ENCODE assay signal across 8 cellular contexts in the genomic region with DNA sequence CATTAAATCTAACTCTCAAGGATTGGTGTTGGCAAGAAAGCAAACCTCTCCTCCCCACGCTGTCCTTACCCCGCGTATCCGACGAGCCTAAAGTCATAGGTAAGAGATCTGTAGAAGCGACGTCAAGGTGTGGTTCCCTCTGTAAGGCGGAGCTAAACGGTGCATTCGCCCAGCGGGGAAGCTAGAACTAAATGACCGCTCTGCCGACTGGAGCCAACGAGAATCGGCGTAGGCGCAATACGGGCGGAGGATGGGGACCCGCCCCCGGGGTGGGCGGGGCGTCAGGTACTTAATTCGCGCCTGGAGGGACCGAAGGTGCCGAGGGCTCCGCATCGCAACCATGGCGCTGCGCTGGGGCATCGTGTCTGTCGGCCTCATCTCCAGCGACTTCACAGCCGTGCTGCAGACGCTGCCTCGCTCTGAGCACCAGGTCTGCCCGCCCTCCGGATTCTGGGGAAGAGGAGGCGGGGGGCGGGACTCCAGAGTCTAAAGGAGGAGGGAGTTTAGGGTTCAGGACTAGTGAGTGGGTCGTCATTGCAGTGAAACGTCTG. TPM values are rescaled to one million over a fixed set of nuclear protein-coding genes. Genes with fewer than 3 reads are reported as not detected.
A peak's percentile ranks its signal among the peaks of the same experiment; 100 is the strongest.
DNase-seq lines count a peak whose midpoint lies in the region; ATAC-seq lines count a peak whose summit lies in the region.

A gene (plus strand): TSS at position 318 of the 551 bp plus-strand sequence. CDS start 23 bp downstream, at position 341.

- peak; percentile 54 for ATAC-seq in HG03066 (IDR thresholded peaks at IDR 0.05; ENCODE audit: low read depth, unreplicated experiment)
- peak; percentile 99 for ATAC-seq in activated CD8-positive, alpha-beta T cell treated with anti-CD3 and anti-CD28 coated beads, Interleukin-2, amount 10 ng/mL, durations not matched to agents 7 days and 5 days
- ATAC-seq in memory B cell (ENCODE audit: low read depth): peak; percentile 95
- no peak for ATAC-seq in HG02981 (IDR thresholded peaks at IDR 0.05; ENCODE audit: unreplicated experiment)

- peaks cover 14% of the 10 kb centered on the region for H3K4me1 Mint-ChIP-seq in activated CD8-positive, alpha-beta T cell treated with anti-CD3 and anti-CD28 coated beads, Interleukin-2, amount 10 ng/mL, durations not matched to agents 7 days and 5 days (ENCODE audit: low read depth)
- H3K4me1 Mint-ChIP-seq in memory B cell: peaks cover 6% of the 10 kb centered on the region

- peak within 1 kb of the TSS; percentile 79 for H3K4me3 Mint-ChIP-seq in activated CD8-positive, alpha-beta T cell treated with anti-CD3 and anti-CD28 coated beads, Interleukin-2, amount 10 ng/mL, durations not matched to agents 7 days and 5 days
- H3K4me3 Mint-ChIP-seq in memory B cell: peak within 1 kb of the TSS; percentile 83

- POLR2A ChIA-PET in activated CD8-positive, alpha-beta T cell treated with anti-CD3 and anti-CD28 coated beads, Interleukin-2, amount 10 ng/mL, durations not matched to agents 7 days and 5 days (lab: Charles Lee): interaction anchor here (0.9 to 1.5 kb wide), 5 partner anchors 21 to 59 kb away, joined by 3 to 5 read pairs (median 3); a partner anchor contains a TSS

- H3K36me3 Mint-ChIP-seq in activated CD8-positive, alpha-beta T cell treated with anti-CD3 and anti-CD28 coated beads, Interleukin-2, amount 10 ng/mL, durations not matched to agents 7 days and 5 days (ENCODE audit: low read depth): no peaks in the 10 kb centered on the region
- no peaks in the 10 kb centered on the region for H3K36me3 Mint-ChIP-seq in memory B cell

- H3K27ac Mint-ChIP-seq in activated CD8-positive, alpha-beta T cell treated with anti-CD3 and anti-CD28 coated beads, Interleukin-2, amount 10 ng/mL, durations not matched to agents 7 days and 5 days: peak within 1 kb of the TSS; percentile 73
- H3K27ac Mint-ChIP-seq in memory B cell: peak within 1 kb of the TSS; percentile 76

- CTCF ChIA-PET in activated CD8-positive, alpha-beta T cell treated with anti-CD3 and anti-CD28 coated beads, Interleukin-2, amount 10 ng/mL, durations not matched to agents 7 days and 5 days (lab: Charles Lee): interaction anchor here (1.0 to 2.1 kb wide), 6 partner anchors 10 to 145 kb away, joined by 4 to 17 read pairs (median 4); a partner anchor contains a TSS

- no peaks in the 10 kb centered on the region for H3K9me3 Mint-ChIP-seq in activated CD8-positive, alpha-beta T cell treated with anti-CD3 and anti-CD28 coated beads, Interleukin-2, amount 10 ng/mL, durations not matched to agents 7 days and 5 days (ENCODE audit: insufficient read depth)
- no peaks in the 10 kb centered on the region for H3K9me3 Mint-ChIP-seq in memory B cell

- H3K27me3 Mint-ChIP-seq in activated CD8-positive, alpha-beta T cell treated with anti-CD3 and anti-CD28 coated beads, Interleukin-2, amount 10 ng/mL, durations not matched to agents 7 days and 5 days (ENCODE audit: low read depth): peaks cover 3% of the 10 kb centered on the region
- peaks cover 3% of the 10 kb centered on the region for H3K27me3 Mint-ChIP-seq in memory B cell

- DNase-seq in D341Med (ENCODE audit: low spot score) (peak; percentile 89), NCI-H748 (lab: John Stamatoyannopoulos, UW; ENCODE audit: unreplicated experiment) (peak; percentile 99), memory B cell (ENCODE audit: low spot score in 2 of 2) (peak; percentile 70 to 72)
- peak; percentile 92 for DNase-seq in activated CD8-positive, alpha-beta T cell treated with anti-CD3 and anti-CD28 coated beads, Interleukin-2, amount 10 ng/mL, durations not matched to agents 7 days and 5 days
- DNase-seq in effector CD8-positive, alpha-beta T cell (lab: John Stamatoyannopoulos, UW): peak; percentile 84
- DNase-seq in stimulated activated CD4-positive, alpha-beta T cell treated with anti-CD3 and anti-CD28 coated beads, TNF-alpha, amount 100 ng/mL, for 48 hours (ENCODE audit: low read depth in 3 of 3): peak; percentile 51 to 70 (median 63)

RNA-seq across cellular contexts. Expression of the gene that starts here (rescaled TPM):
- 1 to 10 TPM; 1.6 to 1.9 TPM for total RNA-seq in activated CD8-positive, alpha-beta T cell treated with anti-CD3 and anti-CD28 coated beads, Interleukin-2, amount 10 ng/mL, durations not matched to agents 7 days and 5 days
